8 cellular contexts compared by ENCODE assay signal in genomic region chr3:126358038-126358815, GRCh38. TPM values are rescaled to one million over a fixed set of nuclear protein-coding genes. Genes with fewer than 3 reads are reported as not detected.
DNase-seq lines count a peak whose midpoint lies in the region; ATAC-seq and TF ChIP-seq lines count a peak whose summit lies in the region.

No MANE protein-coding gene starts in this region.

- H4K5ac ChIP-seq in mesendoderm (ENCODE audit: low read length): no peak overlapping the region

- no peak overlapping the region for H3K23ac ChIP-seq in mesendoderm (ENCODE audit: low read length)

- no peak for TF ChIP-seq CTCF in mammary epithelial cell (conservative IDR thresholded peaks at IDR 0.05 in 1 of 2, IDR thresholded peaks at IDR 0.05 in 1 of 2; ENCODE audit: extremely low read depth in 1 of 2, insufficient read depth in 1 of 2, low read depth in 1 of 2, low read length in 2 of 2)
- no peak for TF ChIP-seq CTCF in GM10248 (IDR thresholded peaks at IDR 0.05; ENCODE audit: control extremely low read depth, extremely low read depth, low read depth, missing control alignments)

- H3K4me2 ChIP-seq in mammary epithelial cell (ENCODE audit: insufficient read depth, low read depth, low read length): peak overlapping the region; percentile 100
- peak overlapping the region; percentile 89 for H3K4me2 ChIP-seq in mesendoderm (ENCODE audit: low read length)

- H3K4me1 Mint-ChIP-seq in CD8-positive, alpha-beta memory T cell: peaks cover 17 to 21% (median 17%) of the 10 kb centered on the region in 3 donors

- H2BK120ac ChIP-seq in mesendoderm (ENCODE audit: low read depth, low read length): no peak overlapping the region

- H3K79me1 ChIP-seq in mesendoderm (ENCODE audit: low read length): no peaks in the 10 kb centered on the region

- peak overlapping the region; percentile 94 for H2AFZ ChIP-seq in mammary epithelial cell (ENCODE audit: low read depth, low read length)

- no peaks in the 10 kb centered on the region for H3K4me1 ChIP-seq in CD8-positive, alpha-beta memory T cell (ENCODE audit: insufficient read depth, low read length)
- H3K4me1 ChIP-seq in mammary epithelial cell (ENCODE audit: insufficient read depth, low read length) (peaks cover 18% of the 10 kb centered on the region), mesendoderm (ENCODE audit: control insufficient read depth, low read depth, low read length) (peaks cover 6% of the 10 kb centered on the region)

- POLR2A ChIA-PET in CD8-positive, alpha-beta memory T cell (lab: Charles Lee): no interaction called here
- POLR2A ChIA-PET in GM10248 (lab: Yijun Ruan, JAX): no interaction called here

- intact Hi-C loops in mammary epithelial cell (cut with micrococcal nuclease): loop anchor here (5.0 kb wide), 2 partner anchors 76 to 91 kb away; no protein-coding TSS in a partner anchor

- H2BK5ac ChIP-seq in mesendoderm (ENCODE audit: low read length): no peak overlapping the region

- dilution Hi-C loops in mammary epithelial cell (cut with HindIII; ENCODE audit: low sequenced_read_pairs): no loop called here

- no TSS peak for BruUV-seq in mammary epithelial cell (replicated peaks; lab: Mats Ljungman, UMichigan)

- H3K27me3 Mint-ChIP-seq in CD8-positive, alpha-beta memory T cell: peaks cover 43 to 59% of the 10 kb centered on the region in 2 donors

- peaks cover 0 to 2% (median 0%) of the 10 kb centered on the region in 3 donors for H3K36me3 Mint-ChIP-seq in CD8-positive, alpha-beta memory T cell

- H3K4ac ChIP-seq in mesendoderm (ENCODE audit: low read depth, low read length): no peak overlapping the region

- H3K9ac ChIP-seq in mammary epithelial cell (ENCODE audit: insufficient read depth, low read length) (no peak overlapping the region), mesendoderm (ENCODE audit: low read length) (peak overlapping the region; percentile 39)

- no peaks in the 10 kb centered on the region for H3K9me3 Mint-ChIP-seq in CD8-positive, alpha-beta memory T cell

- no peaks in the 10 kb centered on the region for H3K36me3 ChIP-seq in CD8-positive, alpha-beta memory T cell (ENCODE audit: insufficient read depth, low read length)
- no peaks in the 10 kb centered on the region for H3K36me3 ChIP-seq in mammary epithelial cell (ENCODE audit: insufficient read depth, low read length)
- no peaks in the 10 kb centered on the region for H3K36me3 ChIP-seq in mesendoderm (ENCODE audit: control insufficient read depth, insufficient read depth, low read length)

- peak overlapping the region; percentile 60 for H3K4me3 ChIP-seq in CD8-positive, alpha-beta memory T cell (ENCODE audit: low read length)
- peak overlapping the region in 1 of 3 experiments; percentile 68 for H3K4me3 ChIP-seq in mammary epithelial cell (replicated peaks in 1 of 3; ENCODE audit: insufficient read depth in 1 of 3, low read depth in 2 of 3, low read length in 3 of 3)
- no peak overlapping the region for H3K4me3 ChIP-seq in mesendoderm (ENCODE audit: low read length)

- H2AK5ac ChIP-seq in mesendoderm (ENCODE audit: low read length): no peak overlapping the region

- no peaks in the 10 kb centered on the region for H3K9me3 ChIP-seq in CD8-positive, alpha-beta memory T cell (ENCODE audit: low read length)
- no peaks in the 10 kb centered on the region for H3K9me3 ChIP-seq in mammary epithelial cell (replicated peaks; ENCODE audit: insufficient read depth, low read length)

- no peaks in the 10 kb centered on the region for H4K20me1 ChIP-seq in mammary epithelial cell (ENCODE audit: insufficient read depth, low read length)

- peak overlapping the region in 2 of 8 donors; percentile 79 to 88 for H3K27ac Mint-ChIP-seq in CD8-positive, alpha-beta memory T cell

- no peaks in the 10 kb centered on the region for H3K79me2 ChIP-seq in mammary epithelial cell (ENCODE audit: insufficient read depth, low read length)
- no peaks in the 10 kb centered on the region for H3K79me2 ChIP-seq in mesendoderm (ENCODE audit: control insufficient read depth, insufficient read depth, low read length)

- no peak overlapping the region for H3K18ac ChIP-seq in mesendoderm (ENCODE audit: low read length)

- no peak for ATAC-seq in GM21515 (IDR thresholded peaks at IDR 0.05; ENCODE audit: unreplicated experiment)
- ATAC-seq in GM21526 (IDR thresholded peaks at IDR 0.05; ENCODE audit: low FRiP score, unreplicated experiment): no peak

- WGBS in mammary epithelial cell (ENCODE audit: low coverage, missing lambda C conversion rate): 7% methylated on average over 9 of the region's 11 CpGs
- no CpG with 5 or more reads among the region's 11 CpGs for WGBS in mesendoderm (ENCODE audit: extremely low coverage, insufficient coverage, low lambda C conversion rate)

- H4K8ac ChIP-seq in mesendoderm (ENCODE audit: low read depth, low read length): no peak overlapping the region

- peaks cover 18% of the 10 kb centered on the region for H3K27me3 ChIP-seq in CD8-positive, alpha-beta memory T cell (ENCODE audit: insufficient read depth, low read length, poor library complexity, severe bottlenecking)
- H3K27me3 ChIP-seq in mammary epithelial cell (ENCODE audit: insufficient read depth, low read length) (peaks cover 10% of the 10 kb centered on the region), mesendoderm (ENCODE audit: insufficient read depth, low read length, poor library complexity) (no peaks in the 10 kb centered on the region)

- CTCF ChIA-PET in CD8-positive, alpha-beta memory T cell (lab: Charles Lee): no interaction called here
- CTCF ChIA-PET in mammary epithelial cell (lab: Charles Lee; ENCODE audit: low non-redundant PET): no interaction called here
- CTCF ChIA-PET in GM10248 (lab: Yijun Ruan, JAX): interaction anchor here (1.2 kb wide), 1 partner anchor 118 kb away, joined by 3 read pairs; the partner anchor contains the start of gene ZXDC

- in situ Hi-C loops in mammary epithelial cell (cut with MboI; ENCODE audit: low sequenced_read_pairs in 2 of 2): no loop called here

- peak overlapping the region; percentile 82 to 92 (median 85) for H3K4me3 Mint-ChIP-seq in CD8-positive, alpha-beta memory T cell

- H3K27ac ChIP-seq in CD8-positive, alpha-beta memory T cell (ENCODE audit: low read depth, low read length): no peak overlapping the region
- H3K27ac ChIP-seq in mammary epithelial cell (ENCODE audit: insufficient read depth, low read depth, low read length) (no peak overlapping the region), mesendoderm (ENCODE audit: low read depth, low read length) (no peak overlapping the region)

- H3K56ac ChIP-seq in mesendoderm (ENCODE audit: low read length): peak overlapping the region; percentile 57

- peak in 1 of 5 donors; percentile 37 for DNase-seq in CD8-positive, alpha-beta memory T cell
- peak; percentile 71 for DNase-seq in NCI-H146 (lab: John Stamatoyannopoulos, UW)
- no peak for DNase-seq in mammary epithelial cell
- peak; percentile 83 for DNase-seq in mesendoderm
- DNase-seq in ureter (ENCODE audit: low spot score): no peak
- no peak for DNase-seq in GM10248 (ENCODE audit: extremely low spot score)

- no peak overlapping the region for H2BK15ac ChIP-seq in mesendoderm (replicated peaks; ENCODE audit: low read depth)

RNA-seq across cellular contexts. Expression of gene KLF15, which starts 1.0 kb away (rescaled TPM):
- total RNA-seq in CD8-positive, alpha-beta memory T cell: under 1 TPM; 0.11 to 0.18 TPM
- not detected for polyA plus RNA-seq in CD8-positive, alpha-beta memory T cell
- under 1 TPM; 0.17 to 0.61 TPM for total RNA-seq in mammary epithelial cell
- polyA plus RNA-seq in mammary epithelial cell: 0.05 TPM
- not detected for polyA minus RNA-seq in mammary epithelial cell
- polyA plus RNA-seq in mesendoderm (2013, experiment 1 of 2): 1.6 TPM
- polyA plus RNA-seq in mesendoderm (2013, experiment 2 of 2): 1.6 TPM
- 18.9 TPM for total RNA-seq in ureter

RNA-seq across cellular contexts. Expression of gene CFAP100, which starts 36.5 kb away (rescaled TPM):
- not detected for total RNA-seq in CD8-positive, alpha-beta memory T cell
- not detected for polyA plus RNA-seq in CD8-positive, alpha-beta memory T cell
- total RNA-seq in mammary epithelial cell (not detected), ureter (not detected)
- not detected for polyA plus RNA-seq in mammary epithelial cell
- not detected for polyA minus RNA-seq in mammary epithelial cell
- polyA plus RNA-seq in mesendoderm (2013, experiment 1 of 2): 0.37 TPM
- polyA plus RNA-seq in mesendoderm (2013, experiment 2 of 2): 0.48 TPM

Comparison
In these comparisons a context has a peak if more than half of its experiments do, and no peak if none do; other contexts are left out.
1. DNase-seq: peak in NCI-H146 (single experiment) and mesendoderm (single experiment); none in mammary epithelial cell (single experiment), ureter (single experiment) and GM10248 (single experiment).
2. RNA of gene KLF15, which starts 1.0 kb away (total RNA-seq): 18.9 TPM in ureter (single experiment); 0.17 to 0.61 TPM in mammary epithelial cell and 0.11 to 0.18 TPM in CD8-positive, alpha-beta memory T cell; every median in the first group is over 10 times any median in the second.